In genomic region chr16:19717319-19717718, GRCh38 we compare ENCODE assay signal across 1 cellular context.
TF ChIP-seq lines count a peak whose summit lies in the region.

No MANE protein-coding gene starts in this region.

TF ChIP-seq in SK-N-SH treated with all-trans-retinoic acid at 6 μM for 48 hours, 23 proteins besides CTCF, POLR2A, EP300 and RAD21 (continued from another document):
- TF ChIP-seq ZNF565 (CRISPR knock-in tag; conservative IDR thresholded peaks at IDR 0.05; ENCODE audit: low read depth): no peak
